In the genomic region with DNA sequence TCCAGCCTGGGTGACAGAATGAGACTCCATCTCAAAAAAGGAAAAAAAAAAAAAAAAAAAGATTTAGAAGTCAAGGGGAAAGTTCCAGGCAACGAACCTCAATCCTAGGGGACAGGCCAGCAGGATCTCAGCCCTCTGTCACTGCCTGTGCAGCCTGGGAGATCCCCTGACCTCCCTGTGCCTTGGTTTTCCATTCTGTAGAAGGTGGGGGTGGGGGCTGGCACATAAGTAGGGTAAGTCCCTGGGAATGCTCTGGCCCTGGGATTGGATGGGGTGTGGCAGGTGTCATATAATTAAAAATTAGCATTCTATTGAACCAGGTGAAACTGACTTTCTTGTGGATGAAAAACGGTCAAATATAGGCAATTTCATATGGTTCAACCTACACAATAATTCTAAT, we compare ENCODE assay signal across 1 cellular context.
TF ChIP-seq lines count a peak whose summit lies in the region.

No MANE protein-coding gene starts in this region.

TF ChIP-seq in GM12878, 131 proteins besides CTCF, POLR2A, EP300 and RAD21 (continued from another document):
- TF ChIP-seq, protein P1, sequence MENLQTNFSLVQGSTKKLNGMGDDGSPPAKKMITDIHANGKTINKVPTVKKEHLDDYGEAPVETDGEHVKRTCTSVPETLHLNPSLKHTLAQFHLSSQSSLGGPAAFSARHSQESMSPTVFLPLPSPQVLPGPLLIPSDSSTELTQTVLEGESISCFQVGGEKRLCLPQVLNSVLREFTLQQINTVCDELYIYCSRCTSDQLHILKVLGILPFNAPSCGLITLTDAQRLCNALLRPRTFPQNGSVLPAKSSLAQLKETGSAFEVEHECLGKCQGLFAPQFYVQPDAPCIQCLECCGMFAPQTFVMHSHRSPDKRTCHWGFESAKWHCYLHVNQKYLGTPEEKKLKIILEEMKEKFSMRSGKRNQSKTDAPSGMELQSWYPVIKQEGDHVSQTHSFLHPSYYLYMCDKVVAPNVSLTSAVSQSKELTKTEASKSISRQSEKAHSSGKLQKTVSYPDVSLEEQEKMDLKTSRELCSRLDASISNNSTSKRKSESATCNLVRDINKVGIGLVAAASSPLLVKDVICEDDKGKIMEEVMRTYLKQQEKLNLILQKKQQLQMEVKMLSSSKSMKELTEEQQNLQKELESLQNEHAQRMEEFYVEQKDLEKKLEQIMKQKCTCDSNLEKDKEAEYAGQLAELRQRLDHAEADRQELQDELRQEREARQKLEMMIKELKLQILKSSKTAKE (IDR thresholded peaks at IDR 0.05; ENCODE audit: low read depth, poor library complexity, severe bottlenecking), result no peak
- TF ChIP-seq NFXL1 (IDR thresholded peaks at IDR 0.05; ENCODE audit: borderline replicate concordance), result no peak
- TF ChIP-seq SUZ12 (IDR thresholded peaks at IDR 0.05; ENCODE audit: unreplicated experiment), result no peak
- TF ChIP-seq BHLHE40 (IDR thresholded peaks at IDR 0.05; ENCODE audit: borderline replicate concordance in 1 of 2, low read depth in 2 of 2, low read length in 1 of 2), result no peak
- TF ChIP-seq, protein P2, sequence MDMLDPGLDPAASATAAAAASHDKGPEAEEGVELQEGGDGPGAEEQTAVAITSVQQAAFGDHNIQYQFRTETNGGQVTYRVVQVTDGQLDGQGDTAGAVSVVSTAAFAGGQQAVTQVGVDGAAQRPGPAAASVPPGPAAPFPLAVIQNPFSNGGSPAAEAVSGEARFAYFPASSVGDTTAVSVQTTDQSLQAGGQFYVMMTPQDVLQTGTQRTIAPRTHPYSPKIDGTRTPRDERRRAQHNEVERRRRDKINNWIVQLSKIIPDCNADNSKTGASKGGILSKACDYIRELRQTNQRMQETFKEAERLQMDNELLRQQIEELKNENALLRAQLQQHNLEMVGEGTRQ (IDR thresholded peaks at IDR 0.05; ENCODE audit: borderline replicate concordance, low read depth, low read length), result no peak
- TF ChIP-seq NBN (IDR thresholded peaks at IDR 0.05), result no peak
- no peak for TF ChIP-seq NKRF (conservative IDR thresholded peaks at IDR 0.05)
- TF ChIP-seq USF1 (IDR thresholded peaks at IDR 0.05; ENCODE audit: borderline replicate concordance, extremely low read length, insufficient read depth, low read depth, low read length), result no peak
- TF ChIP-seq CHD4 (IDR thresholded peaks at IDR 0.05), result no peak
- no peak for TF ChIP-seq SREBF2 (IDR thresholded peaks at IDR 0.05; ENCODE audit: low read length)
- TF ChIP-seq ZNF622 (IDR thresholded peaks at IDR 0.05), result no peak
- TF ChIP-seq ZSCAN29 (IDR thresholded peaks at IDR 0.05), result no peak
- TF ChIP-seq BCL11A (IDR thresholded peaks at IDR 0.05; ENCODE audit: low read depth, low read length), result no peak
- TF ChIP-seq, protein P3, sequence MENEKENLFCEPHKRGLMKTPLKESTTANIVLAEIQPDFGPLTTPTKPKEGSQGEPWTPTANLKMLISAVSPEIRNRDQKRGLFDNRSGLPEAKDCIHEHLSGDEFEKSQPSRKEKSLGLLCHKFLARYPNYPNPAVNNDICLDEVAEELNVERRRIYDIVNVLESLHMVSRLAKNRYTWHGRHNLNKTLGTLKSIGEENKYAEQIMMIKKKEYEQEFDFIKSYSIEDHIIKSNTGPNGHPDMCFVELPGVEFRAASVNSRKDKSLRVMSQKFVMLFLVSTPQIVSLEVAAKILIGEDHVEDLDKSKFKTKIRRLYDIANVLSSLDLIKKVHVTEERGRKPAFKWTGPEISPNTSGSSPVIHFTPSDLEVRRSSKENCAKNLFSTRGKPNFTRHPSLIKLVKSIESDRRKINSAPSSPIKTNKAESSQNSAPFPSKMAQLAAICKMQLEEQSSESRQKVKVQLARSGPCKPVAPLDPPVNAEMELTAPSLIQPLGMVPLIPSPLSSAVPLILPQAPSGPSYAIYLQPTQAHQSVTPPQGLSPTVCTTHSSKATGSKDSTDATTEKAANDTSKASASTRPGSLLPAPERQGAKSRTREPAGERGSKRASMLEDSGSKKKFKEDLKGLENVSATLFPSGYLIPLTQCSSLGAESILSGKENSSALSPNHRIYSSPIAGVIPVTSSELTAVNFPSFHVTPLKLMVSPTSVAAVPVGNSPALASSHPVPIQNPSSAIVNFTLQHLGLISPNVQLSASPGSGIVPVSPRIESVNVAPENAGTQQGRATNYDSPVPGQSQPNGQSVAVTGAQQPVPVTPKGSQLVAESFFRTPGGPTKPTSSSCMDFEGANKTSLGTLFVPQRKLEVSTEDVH (IDR thresholded peaks at IDR 0.05; ENCODE audit: low read depth, partially characterized antibody), result no peak
